ENCODE assay signal across 8 cellular contexts in genomic region chr12:54439521-54440255, GRCh38. TPM values are rescaled to one million over a fixed set of nuclear protein-coding genes. Genes with fewer than 3 reads are reported as not detected.
A peak's percentile ranks its signal among the peaks of the same experiment; 100 is the strongest.
DNase-seq lines count a peak whose midpoint lies in the region; ATAC-seq and TF ChIP-seq lines count a peak whose summit lies in the region.

No MANE protein-coding gene starts in this region.

- no peak overlapping the region for H3K27ac Mint-ChIP-seq in activated CD4-positive, alpha-beta T cell treated with anti-CD3 and anti-CD28 coated beads, Interleukin-2, amount 10 ng/mL, durations not matched to agents 7 days and 5 days
- H3K27ac Mint-ChIP-seq in chondrocyte (ENCODE audit: unreplicated experiment) (peak overlapping the region; percentile 62), type B pancreatic cell (no peak overlapping the region)

- peaks cover 7% of the 10 kb centered on the region for H3K4me1 ChIP-seq in lower lobe of right lung

- intact Hi-C loops in lower lobe of right lung (cut with DNase I), result loop anchor here (5.0 kb wide), 1 partner anchor 37 kb away; no protein-coding TSS in a partner anchor

- no peaks in the 10 kb centered on the region for H3K36me3 Mint-ChIP-seq in activated CD4-positive, alpha-beta T cell treated with anti-CD3 and anti-CD28 coated beads, Interleukin-2, amount 10 ng/mL, durations not matched to agents 7 days and 5 days (ENCODE audit: low read depth)
- H3K36me3 Mint-ChIP-seq in chondrocyte (ENCODE audit: low read depth) (no peaks in the 10 kb centered on the region), type B pancreatic cell (no peaks in the 10 kb centered on the region)

- ATAC-seq in lower lobe of right lung (peak; percentile 87 to 92), GM19035 (IDR thresholded peaks at IDR 0.05; ENCODE audit: unreplicated experiment) (no peak)

- peaks cover 7% of the 10 kb centered on the region for H3K27me3 Mint-ChIP-seq in activated CD4-positive, alpha-beta T cell treated with anti-CD3 and anti-CD28 coated beads, Interleukin-2, amount 10 ng/mL, durations not matched to agents 7 days and 5 days
- H3K27me3 Mint-ChIP-seq in chondrocyte (ENCODE audit: low read depth) (peaks cover 20% of the 10 kb centered on the region), type B pancreatic cell (peaks cover 34% of the 10 kb centered on the region)

- CTCF ChIA-PET in activated CD4-positive, alpha-beta T cell treated with anti-CD3 and anti-CD28 coated beads, Interleukin-2, amount 10 ng/mL, durations not matched to agents 7 days and 5 days (lab: Charles Lee), result interaction anchor here (0.6 to 5.9 kb wide), 17 partner anchors 10 to 869 kb away, joined by 3 to 115 read pairs (median 4); no protein-coding TSS in a partner anchor

- H3K4me3 ChIP-seq in lower lobe of right lung, result no peak overlapping the region

- H3K4me3 Mint-ChIP-seq in activated CD4-positive, alpha-beta T cell treated with anti-CD3 and anti-CD28 coated beads, Interleukin-2, amount 10 ng/mL, durations not matched to agents 7 days and 5 days, result no peak overlapping the region
- H3K4me3 Mint-ChIP-seq in chondrocyte (ENCODE audit: unreplicated experiment), result no peak overlapping the region
- H3K4me3 Mint-ChIP-seq in type B pancreatic cell, result no peak overlapping the region

- DNase-seq in activated CD4-positive, alpha-beta T cell treated with anti-CD3 and anti-CD28 coated beads, Interleukin-2, amount 10 ng/mL, durations not matched to agents 7 days and 5 days, result peak; percentile 17
- no peak for DNase-seq in activated CD4-positive, alpha-beta T cell treated with anti-CD3 and anti-CD28 coated beads for 1 hour
- DNase-seq in RKO (ENCODE audit: low spot score) (peak; percentile 84), chondrocyte (ENCODE audit: low spot score) (no peak), lower lobe of right lung (no peak), type B pancreatic cell (ENCODE audit: extremely low spot score, unreplicated experiment) (no peak)

- no peak overlapping the region for H3K27ac ChIP-seq in lower lobe of right lung

- peaks cover 7% of the 10 kb centered on the region for H3K4me1 Mint-ChIP-seq in activated CD4-positive, alpha-beta T cell treated with anti-CD3 and anti-CD28 coated beads, Interleukin-2, amount 10 ng/mL, durations not matched to agents 7 days and 5 days
- H3K4me1 Mint-ChIP-seq in chondrocyte (ENCODE audit: low read depth), result peaks cover 9% of the 10 kb centered on the region
- peaks cover 12% of the 10 kb centered on the region for H3K4me1 Mint-ChIP-seq in type B pancreatic cell (ENCODE audit: unreplicated experiment)

- TF ChIP-seq CTCF in chondrocyte (IDR thresholded peaks at IDR 0.05), result peak; percentile 89
- TF ChIP-seq CTCF in lower lobe of right lung (IDR thresholded peaks at IDR 0.05), result peak; percentile 74
- peak; percentile 88 for TF ChIP-seq CTCF in type B pancreatic cell (conservative IDR thresholded peaks at IDR 0.05)

- TF ChIP-seq RAD21 in Ishikawa (IDR thresholded peaks at IDR 0.05; ENCODE audit: low read depth), result peak; percentile 96

- no peaks in the 10 kb centered on the region for H3K9me3 Mint-ChIP-seq in activated CD4-positive, alpha-beta T cell treated with anti-CD3 and anti-CD28 coated beads, Interleukin-2, amount 10 ng/mL, durations not matched to agents 7 days and 5 days
- no peaks in the 10 kb centered on the region for H3K9me3 Mint-ChIP-seq in chondrocyte (ENCODE audit: low read depth)
- no peaks in the 10 kb centered on the region for H3K9me3 Mint-ChIP-seq in type B pancreatic cell

- H3K27me3 ChIP-seq in lower lobe of right lung (ENCODE audit: low read depth), result no peaks in the 10 kb centered on the region

- H3K9me3 ChIP-seq in lower lobe of right lung, result no peaks in the 10 kb centered on the region

- POLR2A ChIA-PET in activated CD4-positive, alpha-beta T cell treated with anti-CD3 and anti-CD28 coated beads, Interleukin-2, amount 10 ng/mL, durations not matched to agents 7 days and 5 days (lab: Charles Lee), result interaction anchor here (0.8 kb wide), 1 partner anchor 40 kb away, joined by 11 read pairs; no protein-coding TSS in a partner anchor

- no peaks in the 10 kb centered on the region for H3K36me3 ChIP-seq in lower lobe of right lung

- TF ChIP-seq EP300 in Ishikawa (IDR thresholded peaks at IDR 0.05; ENCODE audit: borderline replicate concordance), result no peak

TF ChIP-seq in Ishikawa, 13 proteins besides CTCF, POLR2A, EP300 and RAD21:
- no peak for TF ChIP-seq YY1 (IDR thresholded peaks at IDR 0.05; ENCODE audit: low read depth)
- no peak for TF ChIP-seq TEAD4 (IDR thresholded peaks at IDR 0.05)
- no peak for TF ChIP-seq TAF1 (IDR thresholded peaks at IDR 0.05; ENCODE audit: low read depth)
- no peak for TF ChIP-seq ZBTB7A (IDR thresholded peaks at IDR 0.05; ENCODE audit: low read depth)
- no peak for TF ChIP-seq CEBPB (IDR thresholded peaks at IDR 0.05)
- TF ChIP-seq MAX (IDR thresholded peaks at IDR 0.05), result no peak
- TF ChIP-seq REST (IDR thresholded peaks at IDR 0.05; ENCODE audit: low read depth), result no peak
- TF ChIP-seq, protein P1, sequence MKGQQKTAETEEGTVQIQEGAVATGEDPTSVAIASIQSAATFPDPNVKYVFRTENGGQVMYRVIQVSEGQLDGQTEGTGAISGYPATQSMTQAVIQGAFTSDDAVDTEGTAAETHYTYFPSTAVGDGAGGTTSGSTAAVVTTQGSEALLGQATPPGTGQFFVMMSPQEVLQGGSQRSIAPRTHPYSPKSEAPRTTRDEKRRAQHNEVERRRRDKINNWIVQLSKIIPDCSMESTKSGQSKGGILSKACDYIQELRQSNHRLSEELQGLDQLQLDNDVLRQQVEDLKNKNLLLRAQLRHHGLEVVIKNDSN (IDR thresholded peaks at IDR 0.05), result no peak
- no peak for TF ChIP-seq FOXM1 (IDR thresholded peaks at IDR 0.05; ENCODE audit: borderline replicate concordance, low read depth)
- TF ChIP-seq TCF12 (IDR thresholded peaks at IDR 0.05; ENCODE audit: low read depth), result no peak

RNA-seq across cellular contexts. Expression of gene ITGA5, which starts 20.6 kb away (rescaled TPM):
- 10 to 100 TPM; 83.5 to 88.7 TPM for total RNA-seq in activated CD4-positive, alpha-beta T cell treated with anti-CD3 and anti-CD28 coated beads, Interleukin-2, amount 10 ng/mL, durations not matched to agents 7 days and 5 days
- total RNA-seq in chondrocyte (121 to 160 TPM (median 152 TPM) in 3 replicates), lower lobe of right lung (97.1 TPM), type B pancreatic cell (ENCODE audit: low replicate concordance) (2.5 and 25.9 TPM in 2 replicates)

RNA-seq across cellular contexts. Expression of gene GTSF1, which starts 33.7 kb away (rescaled TPM):
- total RNA-seq in activated CD4-positive, alpha-beta T cell treated with anti-CD3 and anti-CD28 coated beads, Interleukin-2, amount 10 ng/mL, durations not matched to agents 7 days and 5 days, result 10 to 100 TPM in 1 of 2 experiments, 1 to 10 TPM in 1; 8.5 to 10.8 TPM
- total RNA-seq in chondrocyte (not detected in 3 replicates), lower lobe of right lung (4.5 TPM), type B pancreatic cell (ENCODE audit: low replicate concordance) (not detected in 2 replicates)

RNA-seq across cellular contexts. Expression of gene ZNF385A, which starts 55.2 kb away (rescaled TPM):
- total RNA-seq in activated CD4-positive, alpha-beta T cell treated with anti-CD3 and anti-CD28 coated beads, Interleukin-2, amount 10 ng/mL, durations not matched to agents 7 days and 5 days, result 1 to 10 TPM in 1 of 2 experiments, under 1 TPM in 1; 0.48 to 1.3 TPM
- total RNA-seq in chondrocyte (5.5 to 6.8 TPM (median 6.4 TPM) in 3 replicates), lower lobe of right lung (28.3 TPM), type B pancreatic cell (ENCODE audit: low replicate concordance) (29.5 and 47.3 TPM in 2 replicates)

RNA-seq across cellular contexts. Expression of gene NCKAP1L, which starts 57.9 kb away (rescaled TPM):
- total RNA-seq in activated CD4-positive, alpha-beta T cell treated with anti-CD3 and anti-CD28 coated beads, Interleukin-2, amount 10 ng/mL, durations not matched to agents 7 days and 5 days, result 100 to 1,000 TPM; 182 to 215 TPM
- total RNA-seq in chondrocyte (not detected in 3 replicates), lower lobe of right lung (107 TPM), type B pancreatic cell (ENCODE audit: low replicate concordance) (not detected in 2 replicates)

Comparison
In these comparisons a context has a peak if more than half of its experiments do, and no peak if none do; other contexts are left out.
1. DNase-seq: peak in activated CD4-positive, alpha-beta T cell treated with anti-CD3 and anti-CD28 coated beads, Interleukin-2, amount 10 ng/mL, durations not matched to agents 7 days and 5 days (single experiment) and RKO (single experiment); none in activated CD4-positive, alpha-beta T cell treated with anti-CD3 and anti-CD28 coated beads for 1 hour (single experiment), chondrocyte (single experiment), lower lobe of right lung (single experiment) and type B pancreatic cell (single experiment).
2. Peak in every context shown above with its lines, with median percentiles within 50 percentile points of each other: CTCF ChIP-seq.